ENCODE assay signal across 1 cellular context in genomic region chr3:56468184-56469106, GRCh38.
TF ChIP-seq lines count a peak whose summit lies in the region.

Gene ERC2, minus strand, starts transcription at chr3:56468467.

TF ChIP-seq in SK-N-SH treated with all-trans-retinoic acid at 6 μM for 48 hours, 23 proteins besides CTCF, POLR2A, EP300 and RAD21 (continued from another document):
- no peak for TF ChIP-seq CREB5 (CRISPR knock-in tag; IDR thresholded peaks at IDR 0.05; ENCODE audit: low read depth)
